Comparison of ENCODE assay signal across 8 cellular contexts in genomic region chr15:75737713-75738646, GRCh38. TPM values are rescaled to one million over a fixed set of nuclear protein-coding genes. Genes with fewer than 3 reads are reported as not detected.
DNase-seq lines count a peak whose midpoint lies in the region; ATAC-seq and TF ChIP-seq lines count a peak whose summit lies in the region.
"Not testable (repeated sequence)": the region's sequence is repeated elsewhere in the genome, so short reads cannot be mapped to it uniquely, and the experiment has no call there.

No MANE protein-coding gene starts in this region.

- not testable (repeated sequence) for H3K36me3 ChIP-seq in HUES48 (ENCODE audit: control insufficient read depth, insufficient read depth, low read length); WERI-Rb-1; mammary epithelial cell (ENCODE audit: insufficient read depth, low read length); left ventricle myocardium inferior; stomach smooth muscle (ENCODE audit: control insufficient read depth in 2 of 2, insufficient read depth in 2 of 2, low read length in 2 of 2)

- not testable (repeated sequence) for H3K4me1 Mint-ChIP-seq in Calu3 (ENCODE audit: low read depth, unreplicated experiment)
- peaks cover 5 to 22% (median 11%) of the 10 kb centered on the region in 4 donors for H3K4me1 Mint-ChIP-seq in naive thymus-derived CD8-positive, alpha-beta T cell

- H3K4me3 ChIP-seq in HUES48 (ENCODE audit: low read depth, low read length) (peak overlapping the region; percentile 87), WERI-Rb-1 (ENCODE audit: low read depth, low read length) (peak overlapping the region; percentile 88), mammary epithelial cell (replicated peaks in 1 of 3; ENCODE audit: insufficient read depth in 1 of 3, low read depth in 2 of 3, low read length in 3 of 3) (peak overlapping the region; percentile 71 to 90 (median 74)), left ventricle myocardium inferior (peak overlapping the region; percentile 88), stomach smooth muscle (ENCODE audit: low read length in 2 of 2) (peak overlapping the region; percentile 83 to 86)

- CTCF ChIA-PET in Calu3 (lab: Charles Lee) = interaction anchor here (0.6 to 2.1 kb wide), 10 partner anchors 10 to 113 kb away, joined by 3 to 12 read pairs (median 6); partner anchors contain the start of gene SNUPN
- CTCF ChIA-PET in mammary epithelial cell (lab: Charles Lee; ENCODE audit: low non-redundant PET) = not testable (repeated sequence)

- POLR2A ChIA-PET in naive thymus-derived CD8-positive, alpha-beta T cell (lab: Charles Lee) = interaction anchor here (0.5 to 1.5 kb wide), 7 partner anchors 9 to 370 kb away, joined by 3 to 6 read pairs (median 3); partner anchors contain the start of genes IMP3 and MAN2C1

- peaks cover 30% of the 10 kb centered on the region for H3K27me3 Mint-ChIP-seq in Calu3 (ENCODE audit: unreplicated experiment)
- H3K27me3 Mint-ChIP-seq in naive thymus-derived CD8-positive, alpha-beta T cell = peaks cover 0 to 12% (median 2%) of the 10 kb centered on the region in 5 donors

- peaks cover 19% of the 10 kb centered on the region for H3K36me3 Mint-ChIP-seq in Calu3 (ENCODE audit: insufficient read depth, unreplicated experiment)
- not testable (repeated sequence) for H3K36me3 Mint-ChIP-seq in naive thymus-derived CD8-positive, alpha-beta T cell

- peak; percentile 20 for ATAC-seq in GM21526 (IDR thresholded peaks at IDR 0.05; ENCODE audit: low FRiP score, unreplicated experiment)
- ATAC-seq in naive thymus-derived CD8-positive, alpha-beta T cell = not testable (repeated sequence)

- not testable (repeated sequence) for H4K20me1 ChIP-seq in mammary epithelial cell (ENCODE audit: insufficient read depth, low read length)

- not testable (repeated sequence) for H3K9ac ChIP-seq in HUES48 (ENCODE audit: low read depth, low read length)
- H3K9ac ChIP-seq in mammary epithelial cell (ENCODE audit: insufficient read depth, low read length) (peak overlapping the region; percentile 65), stomach smooth muscle (ENCODE audit: low read length in 2 of 2) (peak overlapping the region; percentile 66 to 75)

- not testable (repeated sequence) for DNase-seq in Calu3, WERI-Rb-1, mammary epithelial cell, left ventricle myocardium inferior
- peak in 1 of 10 donors; percentile 4 for DNase-seq in naive thymus-derived CD8-positive, alpha-beta T cell

- in situ Hi-C loops in mammary epithelial cell (cut with MboI; ENCODE audit: low sequenced_read_pairs in 2 of 2) = loop anchor here in 1 of 2 donors (10.0 kb wide), 1 partner anchor 57 kb away; no protein-coding TSS in a partner anchor

- H3K4me3 Mint-ChIP-seq in Calu3 (ENCODE audit: low read depth, unreplicated experiment) = peak overlapping the region; percentile 72
- peak overlapping the region; percentile 78 to 92 (median 88) for H3K4me3 Mint-ChIP-seq in naive thymus-derived CD8-positive, alpha-beta T cell

- not testable (repeated sequence) for H3K4me1 ChIP-seq in HUES48 (ENCODE audit: control insufficient read depth, insufficient read depth, low read length); mammary epithelial cell (ENCODE audit: insufficient read depth, low read length); stomach smooth muscle (ENCODE audit: control insufficient read depth, insufficient read depth, low read length)
- H3K4me1 ChIP-seq in left ventricle myocardium inferior = peaks cover 23% of the 10 kb centered on the region

- peak overlapping the region; percentile 97 for H2AFZ ChIP-seq in mammary epithelial cell (ENCODE audit: low read depth, low read length)

- 16% methylated on average over 7 of the region's 49 CpGs for WGBS in mammary epithelial cell (ENCODE audit: low coverage, missing lambda C conversion rate)

- dilution Hi-C loops in mammary epithelial cell (cut with HindIII; ENCODE audit: low sequenced_read_pairs) = not testable (repeated sequence)

- TF ChIP-seq CTCF in Calu3 (IDR thresholded peaks at IDR 0.05; ENCODE audit: unreplicated experiment); WERI-Rb-1 (IDR thresholded peaks at IDR 0.05; ENCODE audit: low read depth, low read length); mammary epithelial cell (conservative IDR thresholded peaks at IDR 0.05 in 1 of 2, IDR thresholded peaks at IDR 0.05 in 1 of 2; ENCODE audit: extremely low read depth in 1 of 2, insufficient read depth in 1 of 2, low read depth in 1 of 2, low read length in 2 of 2); left ventricle myocardium inferior (IDR thresholded peaks at IDR 0.05; ENCODE audit: borderline replicate concordance): not testable (repeated sequence)

- BruUV-seq in Calu3 (replicated peaks; lab: Mats Ljungman, UMichigan); mammary epithelial cell (replicated peaks; lab: Mats Ljungman, UMichigan): not testable (repeated sequence)

- H3K27ac Mint-ChIP-seq in Calu3 (ENCODE audit: unreplicated experiment) = peak overlapping the region; percentile 50
- peak overlapping the region in 9 of 10 donors; percentile 40 to 95 (median 91) for H3K27ac Mint-ChIP-seq in naive thymus-derived CD8-positive, alpha-beta T cell

- H3K4me2 ChIP-seq in mammary epithelial cell (ENCODE audit: insufficient read depth, low read depth, low read length) = peak overlapping the region; percentile 100

- intact Hi-C loops in Calu3 (cut with micrococcal nuclease; ENCODE audit: unreplicated experiment); mammary epithelial cell (cut with micrococcal nuclease): not testable (repeated sequence)
- intact Hi-C loops in left ventricle myocardium inferior (cut with micrococcal nuclease) = loop anchor here (10.0 kb wide), 1 partner anchor 57 kb away; no protein-coding TSS in a partner anchor

- H3K9me3 Mint-ChIP-seq in Calu3 (ENCODE audit: low read depth, unreplicated experiment); naive thymus-derived CD8-positive, alpha-beta T cell: not testable (repeated sequence)

- H3K27ac ChIP-seq in HUES48 (ENCODE audit: low read depth, low read length) = not testable (repeated sequence)
- H3K27ac ChIP-seq in WERI-Rb-1 = peak overlapping the region; percentile 57
- H3K27ac ChIP-seq in mammary epithelial cell (ENCODE audit: insufficient read depth, low read depth, low read length) = peak overlapping the region; percentile 44
- H3K27ac ChIP-seq in left ventricle myocardium inferior (replicated peaks) = peak overlapping the region; percentile 30
- H3K27ac ChIP-seq in stomach smooth muscle (ENCODE audit: low read length) = peak overlapping the region; percentile 11

- H3K79me2 ChIP-seq in mammary epithelial cell (ENCODE audit: insufficient read depth, low read length) = not testable (repeated sequence)

- H3K27me3 ChIP-seq in HUES48 (ENCODE audit: control insufficient read depth, insufficient read depth, low read length) = peaks cover 14% of the 10 kb centered on the region
- H3K27me3 ChIP-seq in WERI-Rb-1 (ENCODE audit: insufficient read depth, low read depth, severe bottlenecking); mammary epithelial cell (ENCODE audit: insufficient read depth, low read length); left ventricle myocardium inferior (ENCODE audit: low read depth); stomach smooth muscle (ENCODE audit: control insufficient read depth in 1 of 2, insufficient read depth in 2 of 2, low read length in 2 of 2): not testable (repeated sequence)

- H3K9me3 ChIP-seq in HUES48 (ENCODE audit: control insufficient read depth, insufficient read depth, low read length); WERI-Rb-1 (ENCODE audit: severe bottlenecking); mammary epithelial cell (replicated peaks; ENCODE audit: insufficient read depth, low read length); left ventricle myocardium inferior (replicated peaks); stomach smooth muscle (ENCODE audit: control insufficient read depth in 2 of 2, low read length in 2 of 2): not testable (repeated sequence)

RNA-seq across cellular contexts. Expression of gene CSPG4, which starts 25.3 kb away (rescaled TPM):
- total RNA-seq in Calu3 (2022) (0.05 TPM in 1 of 2 replicates, not detected in the other), mammary epithelial cell (10 to 100 TPM in 1 of 2 donors, 1 to 10 TPM in 1; 3.6 to 28.5 TPM), left ventricle myocardium inferior (9.1 TPM)
- polyA plus RNA-seq in mammary epithelial cell = 5.9 TPM
- polyA minus RNA-seq in mammary epithelial cell = 15.3 TPM
- total RNA-seq in naive thymus-derived CD8-positive, alpha-beta T cell = not detected
- not detected for polyA plus RNA-seq in naive thymus-derived CD8-positive, alpha-beta T cell
